1 cellular context compared by ENCODE assay signal in genomic region chr7:45035909-45036308, GRCh38.
TF ChIP-seq lines count a peak whose summit lies in the region.

No MANE protein-coding gene starts in this region.

TF ChIP-seq in GM12878, 131 proteins besides CTCF, POLR2A, EP300 and RAD21:
- no peak for TF ChIP-seq BRCA1 (IDR thresholded peaks at IDR 0.05; ENCODE audit: low read depth, low read length)
- no peak for TF ChIP-seq NFIC (IDR thresholded peaks at IDR 0.05; ENCODE audit: low read depth, low read length)
- TF ChIP-seq E4F1 (IDR thresholded peaks at IDR 0.05; ENCODE audit: borderline replicate concordance, partially characterized antibody): no peak
- no peak for TF ChIP-seq DPF2 (IDR thresholded peaks at IDR 0.05)
- no peak for TF ChIP-seq CHD4 (IDR thresholded peaks at IDR 0.05)
- no peak for TF ChIP-seq STAT3 (IDR thresholded peaks at IDR 0.05; ENCODE audit: low read depth, low read length)
- TF ChIP-seq, protein P1, sequence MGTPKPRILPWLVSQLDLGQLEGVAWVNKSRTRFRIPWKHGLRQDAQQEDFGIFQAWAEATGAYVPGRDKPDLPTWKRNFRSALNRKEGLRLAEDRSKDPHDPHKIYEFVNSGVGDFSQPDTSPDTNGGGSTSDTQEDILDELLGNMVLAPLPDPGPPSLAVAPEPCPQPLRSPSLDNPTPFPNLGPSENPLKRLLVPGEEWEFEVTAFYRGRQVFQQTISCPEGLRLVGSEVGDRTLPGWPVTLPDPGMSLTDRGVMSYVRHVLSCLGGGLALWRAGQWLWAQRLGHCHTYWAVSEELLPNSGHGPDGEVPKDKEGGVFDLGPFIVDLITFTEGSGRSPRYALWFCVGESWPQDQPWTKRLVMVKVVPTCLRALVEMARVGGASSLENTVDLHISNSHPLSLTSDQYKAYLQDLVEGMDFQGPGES (IDR thresholded peaks at IDR 0.05): no peak
- TF ChIP-seq TCF3 (IDR thresholded peaks at IDR 0.05; ENCODE audit: borderline replicate concordance, insufficient read depth, low read depth, low read length): no peak
- TF ChIP-seq, protein P2, sequence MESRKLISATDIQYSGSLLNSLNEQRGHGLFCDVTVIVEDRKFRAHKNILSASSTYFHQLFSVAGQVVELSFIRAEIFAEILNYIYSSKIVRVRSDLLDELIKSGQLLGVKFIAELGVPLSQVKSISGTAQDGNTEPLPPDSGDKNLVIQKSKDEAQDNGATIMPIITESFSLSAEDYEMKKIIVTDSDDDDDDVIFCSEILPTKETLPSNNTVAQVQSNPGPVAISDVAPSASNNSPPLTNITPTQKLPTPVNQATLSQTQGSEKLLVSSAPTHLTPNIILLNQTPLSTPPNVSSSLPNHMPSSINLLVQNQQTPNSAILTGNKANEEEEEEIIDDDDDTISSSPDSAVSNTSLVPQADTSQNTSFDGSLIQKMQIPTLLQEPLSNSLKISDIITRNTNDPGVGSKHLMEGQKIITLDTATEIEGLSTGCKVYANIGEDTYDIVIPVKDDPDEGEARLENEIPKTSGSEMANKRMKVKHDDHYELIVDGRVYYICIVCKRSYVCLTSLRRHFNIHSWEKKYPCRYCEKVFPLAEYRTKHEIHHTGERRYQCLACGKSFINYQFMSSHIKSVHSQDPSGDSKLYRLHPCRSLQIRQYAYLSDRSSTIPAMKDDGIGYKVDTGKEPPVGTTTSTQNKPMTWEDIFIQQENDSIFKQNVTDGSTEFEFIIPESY (IDR thresholded peaks at IDR 0.05): no peak
